Comparison of ENCODE assay signal across 39 cellular contexts in the genomic region with DNA sequence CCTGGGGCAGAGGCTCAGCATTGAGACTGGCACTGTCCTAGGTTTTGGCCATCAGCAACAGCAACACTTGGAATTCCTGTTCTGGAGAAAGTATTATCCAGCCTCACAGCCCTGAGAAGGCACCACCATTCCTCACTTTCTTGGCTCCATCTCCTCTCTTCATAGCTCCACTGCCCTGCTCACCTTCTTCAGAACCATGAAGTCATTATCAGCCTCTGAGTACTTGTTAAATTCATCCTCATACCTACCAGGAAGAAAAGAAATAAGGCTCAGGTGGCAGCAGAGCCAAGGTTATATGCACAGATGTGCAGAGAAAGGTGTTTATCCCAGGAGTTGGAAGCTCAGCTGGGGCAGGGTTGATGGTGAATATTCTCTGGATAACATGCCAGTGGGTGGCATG. TPM values are rescaled to one million over a fixed set of nuclear protein-coding genes. Genes with fewer than 3 reads are reported as not detected.
"Had no signal": no experiment of that assay in that cellular context is flagged by ENCODE, and none has a peak within 500 bp of the region (broad histone marks: within the 10 kb centered on the region; RNA-seq: fewer than 3 reads in every experiment).

No MANE protein-coding gene starts in this region.

- H3K27ac ChIP-seq: adrenal gland, ascending aorta, body of pancreas, brain microvascular endothelial cell, breast epithelium, cardiac muscle cell had no signal

- H3K9me3 ChIP-seq: adrenal gland, ascending aorta, body of pancreas, breast epithelium had no signal

- H3K36me3 ChIP-seq: adrenal gland, ascending aorta, brain microvascular endothelial cell, breast epithelium, cardiac muscle cell had no signal

- DNase-seq: activated effector memory CD4-positive, alpha-beta T cell treated with anti-CD3 and anti-CD28 coated beads, Interleukin-2, amount 50 U/mL, for 16 hours; activated effector memory CD4-positive, alpha-beta T cell treated with Interleukin-2 at 50 U/mL for 16 hours; activated gamma-delta T cell; activated gamma-delta T cell treated with Interleukin-2 at 50 U/mL for 16 hours; activated naive CD4-positive, alpha-beta T cell; activated naive CD4-positive, alpha-beta T cell treated with anti-CD3 and anti-CD28 coated beads for 36 hours; activated naive CD4-positive, alpha-beta T cell treated with anti-CD3 and anti-CD28 coated beads, Interleukin-2, amount 10 ng/mL, durations not matched to agents 7 days and 5 days; activated naive CD4-positive, alpha-beta T cell treated with anti-CD3 and anti-CD28 coated beads, Interleukin-2, amount 50 U/mL, for 16 hours; activated naive CD4-positive, alpha-beta T cell treated with Interleukin-2 at 50 U/mL for 16 hours; activated naive CD8-positive, alpha-beta T cell treated with anti-CD3 and anti-CD28 coated beads for 36 hours; activated naive CD8-positive, alpha-beta T cell treated with anti-CD3 and anti-CD28 coated beads, Interleukin-2, amount 10 ng/mL, durations not matched to agents 7 days and 5 days; activated naive CD8-positive, alpha-beta T cell treated with anti-CD3 and anti-CD28 coated beads, Interleukin-2, amount 50 U/mL, for 24 hours; activated T-cell treated with anti-CD3 and anti-CD28 coated beads, Interleukin-2, amount 50 U/mL, for 1 hour; activated T-cell treated with anti-CD3 and anti-CD28 coated beads, Interleukin-2, amount 50 U/mL, for 24 hours; activated T-cell treated with anti-CD3 and anti-CD28 coated beads, Interleukin-2, amount 50 U/mL, for 4 hours; activated T-cell treated with anti-CD3 and anti-CD28 coated beads, Interleukin-2, amount 50 U/mL, for 48 hours; activated T-cell treated with anti-CD3 and anti-CD28 coated beads, Interleukin-2, amount 50 U/mL, for 72 hours; adrenal gland; amniotic stem cell; amygdala; anterior cingulate cortex; aorta; body of pancreas; brain microvascular endothelial cell; caudate nucleus; central memory CD4-positive, alpha-beta T cell; cerebellar nuclear complex had no signal

- H3K27me3 ChIP-seq: ascending aorta, body of pancreas, brain microvascular endothelial cell, breast epithelium had no signal

- H3K4me1 ChIP-seq: adrenal gland, ascending aorta, body of pancreas, breast epithelium had no signal

- H3K4me3 ChIP-seq: adrenal gland, ascending aorta, body of pancreas, breast epithelium, cardiac muscle cell had no signal

RNA-seq across cellular contexts. Expression of gene KRT76, which starts 25.4 kb away (rescaled TPM):
- total RNA-seq: activated naive CD4-positive, alpha-beta T cell treated with anti-CD3 and anti-CD28 coated beads for 36 hours; activated naive CD4-positive, alpha-beta T cell treated with anti-CD3 and anti-CD28 coated beads, Interleukin-2, amount 50 U/mL, for 72 hours; activated naive CD8-positive, alpha-beta T cell treated with anti-CD3 and anti-CD28 coated beads for 36 hours; activated naive CD8-positive, alpha-beta T cell treated with anti-CD3 and anti-CD28 coated beads, Interleukin-2, amount 10 ng/mL, durations not matched to agents 7 days and 5 days; activated T-cell treated with anti-CD3 and anti-CD28 coated beads, Interleukin-2, amount 50 U/mL, for 4 hours; activated T-cell treated with anti-CD3 and anti-CD28 coated beads, Interleukin-2, amount 50 U/mL, for 72 hours; activated T-helper 1 cell treated with anti-CD3 and anti-CD28 coated beads, Interleukin-12 subunit alpha, Interleukin-12 subunit beta, Interleukin-2, Interleukin-4 antibody, amounts not matched to agents 30 ng/mL and 10 ng/mL and 1 ng/mL, durations not matched to agents 14 hours and 24 hours and 36 hours; activated T-helper 17 cell treated with anti-CD3 and anti-CD28 coated beads, Interleukin-2, amount 50 U/mL, for 72 hours; activated T-helper 2 cell treated with anti-CD3 and anti-CD28 coated beads, Interferon-gamma antibody, Interleukin-2, Interleukin-4, amounts not matched to agents 10 μg/mL and 5 μg/mL and 100 μg/mL, durations not matched to agents 14 hours and 24 hours and 36 hours; adrenal gland; aorta; ascending aorta; astrocyte; body of pancreas; breast epithelium; bronchial epithelial cell; cardiac muscle cell; cardiac septum; cerebellum; chondrocyte had no signal

RNA-seq across cellular contexts. Expression of gene KRT3, which starts 44.1 kb away (rescaled TPM):
- total RNA-seq: activated naive CD4-positive, alpha-beta T cell treated with anti-CD3 and anti-CD28 coated beads for 36 hours; activated naive CD8-positive, alpha-beta T cell treated with anti-CD3 and anti-CD28 coated beads for 36 hours; activated naive CD8-positive, alpha-beta T cell treated with anti-CD3 and anti-CD28 coated beads, Interleukin-2, amount 10 ng/mL, durations not matched to agents 7 days and 5 days; activated T-cell treated with anti-CD3 and anti-CD28 coated beads, Interleukin-2, amount 50 U/mL, for 4 hours; activated T-cell treated with anti-CD3 and anti-CD28 coated beads, Interleukin-2, amount 50 U/mL, for 72 hours; activated T-helper 17 cell treated with anti-CD3 and anti-CD28 coated beads, Interleukin-2, amount 50 U/mL, for 72 hours; activated T-helper 2 cell treated with anti-CD3 and anti-CD28 coated beads, Interferon-gamma antibody, Interleukin-2, Interleukin-4, amounts not matched to agents 10 μg/mL and 5 μg/mL and 100 μg/mL, durations not matched to agents 14 hours and 24 hours and 36 hours; adrenal gland; aorta; ascending aorta; body of pancreas; breast epithelium; cardiac muscle cell; cardiac septum; cerebellum; chondrocyte had no signal

RNA-seq across cellular contexts. Expression of gene KRT77, which starts 48.5 kb away (rescaled TPM):
- total RNA-seq: activated naive CD4-positive, alpha-beta T cell treated with anti-CD3 and anti-CD28 coated beads for 36 hours; activated naive CD4-positive, alpha-beta T cell treated with anti-CD3 and anti-CD28 coated beads, Interleukin-2, amount 50 U/mL, for 72 hours; activated naive CD8-positive, alpha-beta T cell treated with anti-CD3 and anti-CD28 coated beads for 36 hours; activated naive CD8-positive, alpha-beta T cell treated with anti-CD3 and anti-CD28 coated beads, Interleukin-2, amount 10 ng/mL, durations not matched to agents 7 days and 5 days; activated T-cell treated with anti-CD3 and anti-CD28 coated beads, Interleukin-2, amount 50 U/mL, for 4 hours; activated T-cell treated with anti-CD3 and anti-CD28 coated beads, Interleukin-2, amount 50 U/mL, for 72 hours; activated T-helper 1 cell treated with anti-CD3 and anti-CD28 coated beads, Interleukin-12 subunit alpha, Interleukin-12 subunit beta, Interleukin-2, Interleukin-4 antibody, amounts not matched to agents 30 ng/mL and 10 ng/mL and 1 ng/mL, durations not matched to agents 14 hours and 24 hours and 36 hours; activated T-helper 17 cell treated with anti-CD3 and anti-CD28 coated beads, Interleukin-2, amount 50 U/mL, for 72 hours; activated T-helper 2 cell treated with anti-CD3 and anti-CD28 coated beads, Interferon-gamma antibody, Interleukin-2, Interleukin-4, amounts not matched to agents 10 μg/mL and 5 μg/mL and 100 μg/mL, durations not matched to agents 14 hours and 24 hours and 36 hours; adrenal gland; aorta; ascending aorta; astrocyte; body of pancreas; bronchial epithelial cell; cardiac muscle cell; cardiac septum; chondrocyte had no signal
